In the genomic region with DNA sequence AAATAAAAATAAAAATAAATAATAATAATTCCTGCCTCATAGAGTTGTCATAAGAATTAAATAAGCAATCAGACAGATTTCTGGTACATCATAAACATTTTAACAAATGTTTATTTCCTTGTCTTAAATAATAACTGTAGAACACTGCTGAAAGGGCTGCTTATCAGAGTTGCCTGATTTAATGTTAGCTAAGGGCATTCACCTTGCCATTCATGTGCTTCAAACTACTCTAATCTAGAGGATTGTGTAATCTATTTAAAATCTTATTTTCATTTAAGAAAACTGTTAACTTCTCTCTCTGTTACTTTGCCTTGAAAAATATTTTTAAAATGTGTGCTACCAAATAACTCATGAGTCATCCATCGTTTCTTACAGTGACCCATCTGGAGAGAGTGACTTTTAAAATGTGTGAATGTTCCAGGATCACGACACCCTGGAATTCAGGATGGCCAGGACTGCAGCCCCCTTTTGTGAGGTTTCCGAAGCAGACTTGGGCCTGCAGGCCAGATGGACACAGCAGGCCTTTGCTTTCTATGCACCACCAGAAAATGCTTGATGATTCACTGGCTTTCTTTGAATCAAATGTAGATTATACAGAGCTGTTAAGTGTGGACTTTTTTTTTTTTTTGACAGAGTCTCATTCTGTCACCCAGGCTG, we compare ENCODE assay signal across 14 cellular contexts.
DNase-seq lines count a peak whose midpoint lies in the region; ATAC-seq, FAIRE-seq and TF ChIP-seq lines count a peak whose summit lies in the region.
"Had no signal": no experiment of that assay in that cellular context is flagged by ENCODE, and none has a peak within 500 bp of the region (broad histone marks: within the 10 kb centered on the region; RNA-seq: fewer than 3 reads in every experiment).

No MANE protein-coding gene starts in this region.

- TF ChIP-seq CTCF in astrocyte (IDR thresholded peaks at IDR 0.05; ENCODE audit: insufficient read depth, low read depth, low read length), result no peak
- no peak for TF ChIP-seq CTCF in glutamatergic neuron (IDR thresholded peaks at IDR 0.05; ENCODE audit: partially characterized antibody, unreplicated experiment)
- TF ChIP-seq CTCF in suprapubic skin (IDR thresholded peaks at IDR 0.05), result no peak

- no peaks in the 10 kb centered on the region for H3K9me3 Mint-ChIP-seq in astrocyte (ENCODE audit: unreplicated experiment)
- no peaks in the 10 kb centered on the region for H3K9me3 Mint-ChIP-seq in glutamatergic neuron (ENCODE audit: unreplicated experiment)

- FAIRE-seq in H54 (lab: Jason Lieb, UNC) (peak; percentile 48), astrocyte (lab: Jason Lieb, UNC) (no peak)

- H3K36me3 ChIP-seq in astrocyte (ENCODE audit: insufficient read depth, low read length) (no peaks in the 10 kb centered on the region), suprapubic skin (no peaks in the 10 kb centered on the region)
- H3K36me3 ChIP-seq: esophagus squamous epithelium, upper lobe of left lung had no signal

- H3K4me3 ChIP-seq in astrocyte (ENCODE audit: insufficient read depth, low read depth, low read length), result no peak overlapping the region
- H3K4me3 ChIP-seq in suprapubic skin, result no peak overlapping the region
- H3K4me3 ChIP-seq: esophagus squamous epithelium, upper lobe of left lung had no signal

- H3K27me3 ChIP-seq in astrocyte (ENCODE audit: insufficient read depth, low read length), result no peaks in the 10 kb centered on the region
- no peaks in the 10 kb centered on the region for H3K27me3 ChIP-seq in suprapubic skin
- H3K27me3 ChIP-seq: esophagus squamous epithelium, upper lobe of left lung had no signal

- H3K9ac ChIP-seq in astrocyte (ENCODE audit: low read length), result no peak overlapping the region

- TF ChIP-seq POLR2A in H54 (IDR thresholded peaks at IDR 0.05; ENCODE audit: low read depth, low read length), result no peak
- no peak for TF ChIP-seq POLR2A in suprapubic skin (IDR thresholded peaks at IDR 0.05)

- H3K27me3 Mint-ChIP-seq in astrocyte (ENCODE audit: low read depth, unreplicated experiment) (no peaks in the 10 kb centered on the region), glutamatergic neuron (ENCODE audit: unreplicated experiment) (peaks cover 2% of the 10 kb centered on the region)
- H3K27me3 Mint-ChIP-seq: progenitor cell of endocrine pancreas had no signal

- 46% methylated on average over 3 of the region's 3 CpGs for WGBS in suprapubic skin

- H3K4me1 ChIP-seq in astrocyte (ENCODE audit: insufficient read depth, low read length) (peaks cover 3% of the 10 kb centered on the region), suprapubic skin (peaks cover 16% of the 10 kb centered on the region)
- H3K4me1 ChIP-seq: esophagus squamous epithelium, upper lobe of left lung had no signal

- H3K36me3 Mint-ChIP-seq in astrocyte (ENCODE audit: low read depth, unreplicated experiment) (no peaks in the 10 kb centered on the region), glutamatergic neuron (ENCODE audit: unreplicated experiment) (no peaks in the 10 kb centered on the region)

- no peak overlapping the region for H3K4me2 ChIP-seq in astrocyte (ENCODE audit: low read length)

- H3K4me3 Mint-ChIP-seq in astrocyte (ENCODE audit: unreplicated experiment), result no peak overlapping the region
- no peak overlapping the region for H3K4me3 Mint-ChIP-seq in glutamatergic neuron (ENCODE audit: unreplicated experiment)

- H3K27ac Mint-ChIP-seq in astrocyte (ENCODE audit: unreplicated experiment) (peak overlapping the region; percentile 75), glutamatergic neuron (ENCODE audit: unreplicated experiment) (peak overlapping the region; percentile 38)
- H3K27ac Mint-ChIP-seq: progenitor cell of endocrine pancreas had no signal

- H2AFZ ChIP-seq in astrocyte (ENCODE audit: low read depth, low read length), result peak overlapping the region; percentile 59

- ATAC-seq in HG03521 (IDR thresholded peaks at IDR 0.05; ENCODE audit: unreplicated experiment) (no peak), HG03045 (IDR thresholded peaks at IDR 0.05; ENCODE audit: unreplicated experiment) (no peak), GM21447 (IDR thresholded peaks at IDR 0.05; ENCODE audit: unreplicated experiment) (no peak)

- DNase-seq in H54 (ENCODE audit: insufficient read length, low spot score) (peak; percentile 45), astrocyte (ENCODE audit: low read depth) (peak; percentile 76), glutamatergic neuron (no peak), suprapubic skin (ENCODE audit: low spot score in 2 of 2) (peak in 1 of 2 donors; percentile 18), NCI-H446 treated with DMSO at 0.1 percent for 48 hours (lab: John Stamatoyannopoulos, UW) (no peak)
- DNase-seq: amniotic stem cell, esophagus squamous epithelium, left cardiac atrium, OCI-M1, upper lobe of left lung had no signal

- H3K9me3 ChIP-seq in astrocyte (ENCODE audit: insufficient read depth, low read depth, low read length) (no peaks in the 10 kb centered on the region), suprapubic skin (no peaks in the 10 kb centered on the region)
- H3K9me3 ChIP-seq: esophagus squamous epithelium, upper lobe of left lung had no signal

- H3K4me1 Mint-ChIP-seq in astrocyte (ENCODE audit: low read depth, unreplicated experiment) (peaks cover 19% of the 10 kb centered on the region), glutamatergic neuron (ENCODE audit: low read depth, unreplicated experiment) (no peaks in the 10 kb centered on the region)

- no peaks in the 10 kb centered on the region for H4K20me1 ChIP-seq in astrocyte (ENCODE audit: insufficient read depth, low read length)

- no peaks in the 10 kb centered on the region for H3K79me2 ChIP-seq in astrocyte (ENCODE audit: insufficient read depth, low read length)

- peak overlapping the region; percentile 35 for H3K27ac ChIP-seq in astrocyte (ENCODE audit: low read depth, low read length)
- peak overlapping the region; percentile 60 for H3K27ac ChIP-seq in suprapubic skin
- H3K27ac ChIP-seq: upper lobe of left lung had no signal

- no peak for TF ChIP-seq EP300 in suprapubic skin (IDR thresholded peaks at IDR 0.05)

Comparison
In these comparisons a context has a peak if more than half of its experiments do, and no peak if none do; other contexts are left out.
1. DNase-seq: peak in H54 (single experiment) and astrocyte (single experiment); none in glutamatergic neuron (single experiment) and NCI-H446 treated with DMSO at 0.1 percent for 48 hours (single experiment).